In genomic region chr7:127252736-127253288, GRCh38 we compare ENCODE assay signal across 1 cellular context.
A peak's percentile ranks its signal among the peaks of the same experiment; 100 is the strongest.
TF ChIP-seq lines count a peak whose summit lies in the region.

Gene GRM8 (minus strand): TSS chr7:127252941.

TF ChIP-seq in H1, 55 proteins besides CTCF, POLR2A, EP300 and RAD21 (continued from another document):
- TF ChIP-seq TEAD4 (IDR thresholded peaks at IDR 0.05; ENCODE audit: low read depth, low read length) (no peak), E2F6 (IDR thresholded peaks at IDR 0.05) (peak; percentile 56; the same call in 1 of the 2 replicates), MAX (IDR thresholded peaks at IDR 0.05) (peak; percentile 48; the same call in 1 of the 2 replicates), YY1 (IDR thresholded peaks at IDR 0.05; ENCODE audit: low read depth, low read length) (peak; percentile 51; the same call in 1 of the 2 replicates), TAF7 (optimal IDR thresholded peaks at IDR 0.05; ENCODE audit: borderline replicate concordance, low read depth, low read length) (no peak), KDM4A (IDR thresholded peaks at IDR 0.05; ENCODE audit: low read depth, low read length, severe bottlenecking) (peak; percentile 58), CHD7 (IDR thresholded peaks at IDR 0.05; ENCODE audit: insufficient replicate concordance, low read length) (no peak), SAP30 (IDR thresholded peaks at IDR 0.05; ENCODE audit: insufficient read depth, insufficient replicate concordance, low read length) (no peak), ASH2L (IDR thresholded peaks at IDR 0.05; ENCODE audit: low read length) (peak; percentile 46)
TF ChIP-seq in H1: peak in this region for 9.
